13 cellular contexts compared by ENCODE assay signal in genomic region chr14:64698899-64699298, GRCh38. TPM values are rescaled to one million over a fixed set of nuclear protein-coding genes. Genes with fewer than 3 reads are reported as not detected.
DNase-seq lines count a peak whose midpoint lies in the region; ATAC-seq and TF ChIP-seq lines count a peak whose summit lies in the region.
"Had no signal": no experiment of that assay in that cellular context is flagged by ENCODE, and none has a peak within 500 bp of the region (broad histone marks: within the 10 kb centered on the region; RNA-seq: fewer than 3 reads in every experiment).

No MANE protein-coding gene starts in this region.

- peaks cover 53 to 88% (median 64%) of the 10 kb centered on the region in 4 donors for H3K4me1 Mint-ChIP-seq in CD4-positive, alpha-beta memory T cell
- peaks cover 64% of the 10 kb centered on the region for H3K4me1 Mint-ChIP-seq in WTC11

- H3K27me3 ChIP-seq in CD4-positive, alpha-beta memory T cell (ENCODE audit: insufficient read depth, low read length), result no peaks in the 10 kb centered on the region
- H3K27me3 ChIP-seq: right atrium auricular region had no signal

- POLR2A ChIA-PET in CD4-positive, alpha-beta memory T cell (lab: Charles Lee; ENCODE audit: partially characterized antibody), result interaction anchor here (0.7 to 21.0 kb wide), 13 partner anchors 8 to 216 kb away, joined by 3 to 469 read pairs (median 7); partner anchors contain the start of genes PLEKHG3 and ZBTB1
- POLR2A ChIA-PET in WTC11 (lab: Charles Lee), result interaction anchor here (0.5 to 1.3 kb wide), 6 partner anchors 8 to 27 kb away, joined by 3 to 5 read pairs (median 4); no protein-coding TSS in a partner anchor

- no peaks in the 10 kb centered on the region for H3K9me3 Mint-ChIP-seq in CD4-positive, alpha-beta memory T cell
- H3K9me3 Mint-ChIP-seq in WTC11, result no peaks in the 10 kb centered on the region
- H3K9me3 Mint-ChIP-seq: stimulated activated naive CD8-positive, alpha-beta T cell treated with anti-CD3 and anti-CD28 coated beads, Interleukin-15, Interleukin-2, amounts not matched to agents 100 ng/mL and 50 ng/mL, for 24 hours had no signal

- H3K27me3 Mint-ChIP-seq in CD4-positive, alpha-beta memory T cell, result no peaks in the 10 kb centered on the region
- no peaks in the 10 kb centered on the region for H3K27me3 Mint-ChIP-seq in WTC11 (ENCODE audit: low read depth)

- CTCF ChIA-PET in CD4-positive, alpha-beta memory T cell (lab: Charles Lee; ENCODE audit: partially characterized antibody), result interaction anchor here (0.7 to 7.4 kb wide), 16 partner anchors 10 to 194 kb away, joined by 3 to 62 read pairs (median 4); no protein-coding TSS in a partner anchor
- CTCF ChIA-PET in WTC11 (lab: Charles Lee), result interaction anchor here (0.6 to 3.1 kb wide), 13 partner anchors 13 to 289 kb away, joined by 3 to 17 read pairs (median 5); no protein-coding TSS in a partner anchor

- H3K9me3 ChIP-seq in CD4-positive, alpha-beta memory T cell (ENCODE audit: control insufficient read depth in 1 of 2, low read length in 2 of 2), result no peaks in the 10 kb centered on the region
- H3K9me3 ChIP-seq: heart right ventricle, right atrium auricular region had no signal

- H3K27ac ChIP-seq in CD4-positive, alpha-beta memory T cell (ENCODE audit: low read depth, low read length), result peak overlapping the region; percentile 7

- peaks cover 89% of the 10 kb centered on the region for H3K4me1 ChIP-seq in CD4-positive, alpha-beta memory T cell (ENCODE audit: insufficient read depth, low read length)

- H3K27ac Mint-ChIP-seq in CD4-positive, alpha-beta memory T cell, result peak overlapping the region; percentile 48 to 95 (median 86)
- peak overlapping the region; percentile 61; the same call in 1 of the 2 replicates for H3K27ac Mint-ChIP-seq in WTC11
- H3K27ac Mint-ChIP-seq: stimulated activated naive CD8-positive, alpha-beta T cell treated with anti-CD3 and anti-CD28 coated beads, Interleukin-15, Interleukin-2, amounts not matched to agents 100 ng/mL and 50 ng/mL, for 24 hours had no signal

- no peak for TF ChIP-seq CTCF in WTC11 (IDR thresholded peaks at IDR 0.05)

- H3K4me3 ChIP-seq in CD4-positive, alpha-beta memory T cell (ENCODE audit: low read length in 2 of 2), result no peak overlapping the region
- H3K4me3 ChIP-seq: heart right ventricle, right atrium auricular region had no signal

- no peaks in the 10 kb centered on the region for H3K36me3 Mint-ChIP-seq in CD4-positive, alpha-beta memory T cell
- H3K36me3 Mint-ChIP-seq in WTC11, result no peaks in the 10 kb centered on the region

- intact Hi-C loops in CD4-positive, alpha-beta memory T cell (cut with micrococcal nuclease), result loop anchor here (2.0 kb wide), 1 partner anchor 24 kb away; no protein-coding TSS in a partner anchor

- DNase-seq in CD4-positive, alpha-beta memory T cell, result peak in 4 of 5 donors; percentile 37 to 59 (median 50)
- DNase-seq in LoVo (ENCODE audit: low spot score) (peak; percentile 89), WTC11 (ENCODE audit: low spot score) (no peak), mucosa of gallbladder (ENCODE audit: low spot score) (peak; percentile 70), mesenteric fat pad (ENCODE audit: low spot score) (no peak)
- no peak for DNase-seq in stimulated activated CD4-positive, alpha-beta T cell treated with anti-CD3 and anti-CD28 coated beads, Interleukin-4, amount 100 ng/mL, for 1 hour
- DNase-seq: activated CD8-positive, alpha-beta memory T cell treated with anti-CD3 and anti-CD28 coated beads for 24 hours; EL; heart right ventricle had no signal

- no peaks in the 10 kb centered on the region for H3K36me3 ChIP-seq in CD4-positive, alpha-beta memory T cell (ENCODE audit: insufficient read depth, low read length)
- H3K36me3 ChIP-seq: heart right ventricle, right atrium auricular region had no signal

- H3K4me3 Mint-ChIP-seq in CD4-positive, alpha-beta memory T cell, result peak overlapping the region; percentile 11 to 80 (median 60)
- H3K4me3 Mint-ChIP-seq in WTC11, result no peak overlapping the region
- H3K4me3 Mint-ChIP-seq: stimulated activated naive CD8-positive, alpha-beta T cell treated with anti-CD3 and anti-CD28 coated beads, Interleukin-15, Interleukin-2, amounts not matched to agents 100 ng/mL and 50 ng/mL, for 24 hours had no signal

- ATAC-seq in WTC11, result 0 out of 2 replicates have a peak, but pooled peaks have one; percentile 1
- no peak for ATAC-seq in GM21723 (IDR thresholded peaks at IDR 0.05; ENCODE audit: unreplicated experiment)
- no peak for ATAC-seq in GM18870 (IDR thresholded peaks at IDR 0.05; ENCODE audit: unreplicated experiment)

TF ChIP-seq in WTC11, 78 proteins besides CTCF, POLR2A, EP300 and RAD21:
- TF ChIP-seq ZNF121 (CRISPR knock-in tag; IDR thresholded peaks at IDR 0.05), result peak; percentile 70; the same call in 1 of the 2 replicates
- TF ChIP-seq E2F4 (CRISPR knock-in tag; IDR thresholded peaks at IDR 0.05; ENCODE audit: borderline replicate concordance, low read depth), result no peak

RNA-seq across cellular contexts. Expression of gene PLEKHG3, which starts 5.3 kb away (rescaled TPM):
- total RNA-seq in CD4-positive, alpha-beta memory T cell, result 10 to 100 TPM; 53.3 to 56.5 TPM
- polyA plus RNA-seq in CD4-positive, alpha-beta memory T cell, result 10 to 100 TPM; 10.8 to 62.6 TPM
- 70.6 to 75.3 TPM (median 71.8 TPM) in 3 replicates for total RNA-seq in WTC11 (2021)
- 101 TPM for total RNA-seq in mucosa of gallbladder
- total RNA-seq in mesenteric fat pad, result 35.6 TPM

Comparison
In these comparisons a context has a peak if more than half of its experiments do, and no peak if none do; other contexts are left out.
1. DNase-seq: peak in CD4-positive, alpha-beta memory T cell (4 of 5), LoVo (single experiment) and mucosa of gallbladder (single experiment); none in WTC11 (single experiment), mesenteric fat pad (single experiment) and stimulated activated CD4-positive, alpha-beta T cell treated with anti-CD3 and anti-CD28 coated beads, Interleukin-4, amount 100 ng/mL, for 1 hour (single experiment).